In the genomic region with DNA sequence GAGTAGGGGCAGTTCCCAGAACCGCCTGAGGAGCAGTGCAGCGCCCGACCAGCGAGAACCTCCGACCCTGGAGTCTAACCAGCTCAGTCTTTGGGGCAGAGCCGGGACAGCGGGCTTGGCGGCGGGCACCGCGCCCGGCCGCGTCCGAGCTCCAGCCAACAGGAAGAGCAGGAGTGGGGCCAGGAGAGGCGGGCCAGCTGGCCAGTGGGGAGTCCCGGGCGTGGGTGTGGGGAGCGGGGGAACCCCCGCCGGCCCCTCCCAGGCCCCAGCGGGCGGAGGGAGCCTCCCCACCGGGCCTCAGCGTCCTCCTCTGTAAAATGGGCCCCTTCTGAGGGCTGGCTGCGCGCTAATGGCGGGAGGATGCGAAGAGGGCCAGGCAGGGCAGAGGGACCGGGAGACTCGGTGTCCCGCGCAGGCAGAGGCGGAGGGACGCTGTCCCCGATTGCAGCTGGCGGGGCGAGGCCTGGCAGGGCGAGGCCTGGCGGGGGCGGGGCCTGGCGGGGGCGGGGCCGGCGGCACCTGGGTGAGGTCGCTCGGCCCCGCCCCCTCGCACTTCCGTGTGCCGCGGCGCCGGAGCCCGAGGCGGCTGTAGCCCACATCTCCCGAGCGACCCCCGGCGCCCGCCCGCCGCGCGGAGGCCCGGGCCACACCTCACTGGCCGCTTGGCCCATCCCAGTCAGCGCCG, we compare ENCODE assay signal across 1 cellular context.
TF ChIP-seq lines count a peak whose summit lies in the region.

Gene PRKCD, plus strand, starts transcription at position 550 of the 685 bp plus-strand sequence. CDS start 17,214 bp downstream, outside the sequence.

TF ChIP-seq in HEK293, 187 proteins besides CTCF, POLR2A, EP300 and RAD21 (continued from another document and continues in another):
- TF ChIP-seq ZNF112 (tag by site-specific recombination; IDR thresholded peaks at IDR 0.05) (no peak), GLIS2 (tag by site-specific recombination; IDR thresholded peaks at IDR 0.05) (peak; percentile 73), ZNF266 (tag by site-specific recombination; IDR thresholded peaks at IDR 0.05; ENCODE audit: low read depth) (no peak), ZNF404 (tag by site-specific recombination; IDR thresholded peaks at IDR 0.05) (no peak), KLF1 (tag by site-specific recombination; IDR thresholded peaks at IDR 0.05) (peak; percentile 49), SP3 (tag by site-specific recombination; IDR thresholded peaks at IDR 0.05) (peak; percentile 59), ZNF114 (tag by site-specific recombination; IDR thresholded peaks at IDR 0.05) (no peak), ZSCAN23 (tag by site-specific recombination; IDR thresholded peaks at IDR 0.05) (no peak), ZNF692 (tag by site-specific recombination; IDR thresholded peaks at IDR 0.05) (peak; percentile 68), ZNF214 (tag by site-specific recombination; IDR thresholded peaks at IDR 0.05; ENCODE audit: borderline replicate concordance) (no peak), ZNF621 (tag by site-specific recombination; IDR thresholded peaks at IDR 0.05) (no peak), ZNF16 (tag by site-specific recombination; IDR thresholded peaks at IDR 0.05; ENCODE audit: low read depth) (no peak), ZBTB48 (tag by site-specific recombination; IDR thresholded peaks at IDR 0.05) (0 out of 2 replicates have a peak, but pooled peaks have one; percentile 13), ZNF10 (tag by site-specific recombination; IDR thresholded peaks at IDR 0.05) (no peak), REPIN1 (tag by site-specific recombination; IDR thresholded peaks at IDR 0.05; ENCODE audit: low read depth) (no peak), ZNF121 (tag by site-specific recombination; IDR thresholded peaks at IDR 0.05) (0 out of 2 replicates have a peak, but pooled peaks have one; percentile 30), SP2 (tag by site-specific recombination; IDR thresholded peaks at IDR 0.05) (peak; percentile 43), ZNF2 (tag by site-specific recombination; IDR thresholded peaks at IDR 0.05) (0 out of 2 replicates have a peak, but pooled peaks have one; percentile 31), ZNF530 (tag by site-specific recombination; IDR thresholded peaks at IDR 0.05; ENCODE audit: low read depth) (no peak), MYNN (tag by site-specific recombination; IDR thresholded peaks at IDR 0.05; ENCODE audit: borderline replicate concordance) (no peak), KLF7 (tag by site-specific recombination; IDR thresholded peaks at IDR 0.05; ENCODE audit: borderline replicate concordance) (0 out of 2 replicates have a peak, but pooled peaks have one; percentile 55), ZNF560 (tag by site-specific recombination; IDR thresholded peaks at IDR 0.05; ENCODE audit: borderline replicate concordance) (no peak), PRDM4 (tag by site-specific recombination; IDR thresholded peaks at IDR 0.05) (no peak), RBAK (tag by site-specific recombination; IDR thresholded peaks at IDR 0.05) (no peak), HOXA7 (CRISPR knock-in tag; IDR thresholded peaks at IDR 0.05; ENCODE audit: borderline replicate concordance) (no peak), HOXD13 (CRISPR knock-in tag; IDR thresholded peaks at IDR 0.05; ENCODE audit: borderline replicate concordance) (no peak), ZNF473 (tag by site-specific recombination; IDR thresholded peaks at IDR 0.05) (no peak), ZFP3 (tag by site-specific recombination; IDR thresholded peaks at IDR 0.05; ENCODE audit: low read depth) (no peak), KLF8 (tag by site-specific recombination; IDR thresholded peaks at IDR 0.05) (peak; percentile 78)
- TF ChIP-seq, protein P1, sequence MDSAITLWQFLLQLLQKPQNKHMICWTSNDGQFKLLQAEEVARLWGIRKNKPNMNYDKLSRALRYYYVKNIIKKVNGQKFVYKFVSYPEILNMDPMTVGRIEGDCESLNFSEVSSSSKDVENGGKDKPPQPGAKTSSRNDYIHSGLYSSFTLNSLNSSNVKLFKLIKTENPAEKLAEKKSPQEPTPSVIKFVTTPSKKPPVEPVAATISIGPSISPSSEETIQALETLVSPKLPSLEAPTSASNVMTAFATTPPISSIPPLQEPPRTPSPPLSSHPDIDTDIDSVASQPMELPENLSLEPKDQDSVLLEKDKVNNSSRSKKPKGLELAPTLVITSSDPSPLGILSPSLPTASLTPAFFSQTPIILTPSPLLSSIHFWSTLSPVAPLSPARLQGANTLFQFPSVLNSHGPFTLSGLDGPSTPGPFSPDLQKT (IDR thresholded peaks at IDR 0.05; ENCODE audit: borderline replicate concordance, low read depth, low read length) = no peak
- TF ChIP-seq, protein P2, sequence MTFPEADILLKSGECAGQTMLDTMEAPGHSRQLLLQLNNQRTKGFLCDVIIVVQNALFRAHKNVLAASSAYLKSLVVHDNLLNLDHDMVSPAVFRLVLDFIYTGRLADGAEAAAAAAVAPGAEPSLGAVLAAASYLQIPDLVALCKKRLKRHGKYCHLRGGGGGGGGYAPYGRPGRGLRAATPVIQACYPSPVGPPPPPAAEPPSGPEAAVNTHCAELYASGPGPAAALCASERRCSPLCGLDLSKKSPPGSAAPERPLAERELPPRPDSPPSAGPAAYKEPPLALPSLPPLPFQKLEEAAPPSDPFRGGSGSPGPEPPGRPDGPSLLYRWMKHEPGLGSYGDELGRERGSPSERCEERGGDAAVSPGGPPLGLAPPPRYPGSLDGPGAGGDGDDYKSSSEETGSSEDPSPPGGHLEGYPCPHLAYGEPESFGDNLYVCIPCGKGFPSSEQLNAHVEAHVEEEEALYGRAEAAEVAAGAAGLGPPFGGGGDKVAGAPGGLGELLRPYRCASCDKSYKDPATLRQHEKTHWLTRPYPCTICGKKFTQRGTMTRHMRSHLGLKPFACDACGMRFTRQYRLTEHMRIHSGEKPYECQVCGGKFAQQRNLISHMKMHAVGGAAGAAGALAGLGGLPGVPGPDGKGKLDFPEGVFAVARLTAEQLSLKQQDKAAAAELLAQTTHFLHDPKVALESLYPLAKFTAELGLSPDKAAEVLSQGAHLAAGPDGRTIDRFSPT (tag by site-specific recombination; IDR thresholded peaks at IDR 0.05) = 0 out of 2 replicates have a peak, but pooled peaks have one; percentile 33
- TF ChIP-seq, protein P3, sequence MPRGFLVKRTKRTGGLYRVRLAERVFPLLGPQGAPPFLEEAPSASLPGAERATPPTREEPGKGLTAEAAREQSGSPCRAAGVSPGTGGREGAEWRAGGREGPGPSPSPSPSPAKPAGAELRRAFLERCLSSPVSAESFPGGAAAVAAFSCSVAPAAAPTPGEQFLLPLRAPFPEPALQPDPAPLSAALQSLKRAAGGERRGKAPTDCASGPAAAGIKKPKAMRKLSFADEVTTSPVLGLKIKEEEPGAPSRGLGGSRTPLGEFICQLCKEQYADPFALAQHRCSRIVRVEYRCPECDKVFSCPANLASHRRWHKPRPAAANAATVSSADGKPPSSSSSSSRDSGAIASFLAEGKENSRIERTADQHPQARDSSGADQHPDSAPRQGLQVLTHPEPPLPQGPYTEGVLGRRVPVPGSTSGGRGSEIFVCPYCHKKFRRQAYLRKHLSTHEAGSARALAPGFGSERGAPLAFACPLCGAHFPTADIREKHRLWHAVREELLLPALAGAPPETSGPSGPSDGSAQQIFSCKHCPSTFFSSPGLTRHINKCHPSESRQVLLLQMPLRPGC (tag by site-specific recombination; IDR thresholded peaks at IDR 0.05) = no peak
- TF ChIP-seq, protein P4, sequence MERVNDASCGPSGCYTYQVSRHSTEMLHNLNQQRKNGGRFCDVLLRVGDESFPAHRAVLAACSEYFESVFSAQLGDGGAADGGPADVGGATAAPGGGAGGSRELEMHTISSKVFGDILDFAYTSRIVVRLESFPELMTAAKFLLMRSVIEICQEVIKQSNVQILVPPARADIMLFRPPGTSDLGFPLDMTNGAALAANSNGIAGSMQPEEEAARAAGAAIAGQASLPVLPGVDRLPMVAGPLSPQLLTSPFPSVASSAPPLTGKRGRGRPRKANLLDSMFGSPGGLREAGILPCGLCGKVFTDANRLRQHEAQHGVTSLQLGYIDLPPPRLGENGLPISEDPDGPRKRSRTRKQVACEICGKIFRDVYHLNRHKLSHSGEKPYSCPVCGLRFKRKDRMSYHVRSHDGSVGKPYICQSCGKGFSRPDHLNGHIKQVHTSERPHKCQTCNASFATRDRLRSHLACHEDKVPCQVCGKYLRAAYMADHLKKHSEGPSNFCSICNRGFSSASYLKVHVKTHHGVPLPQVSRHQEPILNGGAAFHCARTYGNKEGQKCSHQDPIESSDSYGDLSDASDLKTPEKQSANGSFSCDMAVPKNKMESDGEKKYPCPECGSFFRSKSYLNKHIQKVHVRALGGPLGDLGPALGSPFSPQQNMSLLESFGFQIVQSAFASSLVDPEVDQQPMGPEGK (tag by site-specific recombination; IDR thresholded peaks at IDR 0.05) = peak; percentile 78
- TF ChIP-seq, protein P5, sequence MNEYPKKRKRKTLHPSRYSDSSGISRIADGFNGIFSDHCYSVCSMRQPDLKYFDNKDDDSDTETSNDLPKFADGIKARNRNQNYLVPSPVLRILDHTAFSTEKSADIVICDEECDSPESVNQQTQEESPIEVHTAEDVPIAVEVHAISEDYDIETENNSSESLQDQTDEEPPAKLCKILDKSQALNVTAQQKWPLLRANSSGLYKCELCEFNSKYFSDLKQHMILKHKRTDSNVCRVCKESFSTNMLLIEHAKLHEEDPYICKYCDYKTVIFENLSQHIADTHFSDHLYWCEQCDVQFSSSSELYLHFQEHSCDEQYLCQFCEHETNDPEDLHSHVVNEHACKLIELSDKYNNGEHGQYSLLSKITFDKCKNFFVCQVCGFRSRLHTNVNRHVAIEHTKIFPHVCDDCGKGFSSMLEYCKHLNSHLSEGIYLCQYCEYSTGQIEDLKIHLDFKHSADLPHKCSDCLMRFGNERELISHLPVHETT (tag by site-specific recombination; IDR thresholded peaks at IDR 0.05) = no peak
- TF ChIP-seq, protein P6, sequence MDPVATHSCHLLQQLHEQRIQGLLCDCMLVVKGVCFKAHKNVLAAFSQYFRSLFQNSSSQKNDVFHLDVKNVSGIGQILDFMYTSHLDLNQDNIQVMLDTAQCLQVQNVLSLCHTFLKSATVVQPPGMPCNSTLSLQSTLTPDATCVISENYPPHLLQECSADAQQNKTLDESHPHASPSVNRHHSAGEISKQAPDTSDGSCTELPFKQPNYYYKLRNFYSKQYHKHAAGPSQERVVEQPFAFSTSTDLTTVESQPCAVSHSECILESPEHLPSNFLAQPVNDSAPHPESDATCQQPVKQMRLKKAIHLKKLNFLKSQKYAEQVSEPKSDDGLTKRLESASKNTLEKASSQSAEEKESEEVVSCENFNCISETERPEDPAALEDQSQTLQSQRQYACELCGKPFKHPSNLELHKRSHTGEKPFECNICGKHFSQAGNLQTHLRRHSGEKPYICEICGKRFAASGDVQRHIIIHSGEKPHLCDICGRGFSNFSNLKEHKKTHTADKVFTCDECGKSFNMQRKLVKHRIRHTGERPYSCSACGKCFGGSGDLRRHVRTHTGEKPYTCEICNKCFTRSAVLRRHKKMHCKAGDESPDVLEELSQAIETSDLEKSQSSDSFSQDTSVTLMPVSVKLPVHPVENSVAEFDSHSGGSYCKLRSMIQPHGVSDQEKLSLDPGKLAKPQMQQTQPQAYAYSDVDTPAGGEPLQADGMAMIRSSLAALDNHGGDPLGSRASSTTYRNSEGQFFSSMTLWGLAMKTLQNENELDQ (tag by site-specific recombination; IDR thresholded peaks at IDR 0.05; ENCODE audit: low read depth) = no peak
- TF ChIP-seq, protein P7, sequence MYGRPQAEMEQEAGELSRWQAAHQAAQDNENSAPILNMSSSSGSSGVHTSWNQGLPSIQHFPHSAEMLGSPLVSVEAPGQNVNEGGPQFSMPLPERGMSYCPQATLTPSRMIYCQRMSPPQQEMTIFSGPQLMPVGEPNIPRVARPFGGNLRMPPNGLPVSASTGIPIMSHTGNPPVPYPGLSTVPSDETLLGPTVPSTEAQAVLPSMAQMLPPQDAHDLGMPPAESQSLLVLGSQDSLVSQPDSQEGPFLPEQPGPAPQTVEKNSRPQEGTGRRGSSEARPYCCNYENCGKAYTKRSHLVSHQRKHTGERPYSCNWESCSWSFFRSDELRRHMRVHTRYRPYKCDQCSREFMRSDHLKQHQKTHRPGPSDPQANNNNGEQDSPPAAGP (tag by site-specific recombination; IDR thresholded peaks at IDR 0.05) = peak; percentile 49; the same call in 1 of the 2 replicates
- TF ChIP-seq, protein P8, sequence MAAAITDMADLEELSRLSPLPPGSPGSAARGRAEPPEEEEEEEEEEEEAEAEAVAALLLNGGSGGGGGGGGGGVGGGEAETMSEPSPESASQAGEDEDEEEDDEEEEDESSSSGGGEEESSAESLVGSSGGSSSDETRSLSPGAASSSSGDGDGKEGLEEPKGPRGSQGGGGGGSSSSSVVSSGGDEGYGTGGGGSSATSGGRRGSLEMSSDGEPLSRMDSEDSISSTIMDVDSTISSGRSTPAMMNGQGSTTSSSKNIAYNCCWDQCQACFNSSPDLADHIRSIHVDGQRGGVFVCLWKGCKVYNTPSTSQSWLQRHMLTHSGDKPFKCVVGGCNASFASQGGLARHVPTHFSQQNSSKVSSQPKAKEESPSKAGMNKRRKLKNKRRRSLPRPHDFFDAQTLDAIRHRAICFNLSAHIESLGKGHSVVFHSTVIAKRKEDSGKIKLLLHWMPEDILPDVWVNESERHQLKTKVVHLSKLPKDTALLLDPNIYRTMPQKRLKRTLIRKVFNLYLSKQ (tag by site-specific recombination; IDR thresholded peaks at IDR 0.05; ENCODE audit: borderline replicate concordance) = no peak
